Comparison of ENCODE assay signal across 8 cellular contexts in the genomic region with DNA sequence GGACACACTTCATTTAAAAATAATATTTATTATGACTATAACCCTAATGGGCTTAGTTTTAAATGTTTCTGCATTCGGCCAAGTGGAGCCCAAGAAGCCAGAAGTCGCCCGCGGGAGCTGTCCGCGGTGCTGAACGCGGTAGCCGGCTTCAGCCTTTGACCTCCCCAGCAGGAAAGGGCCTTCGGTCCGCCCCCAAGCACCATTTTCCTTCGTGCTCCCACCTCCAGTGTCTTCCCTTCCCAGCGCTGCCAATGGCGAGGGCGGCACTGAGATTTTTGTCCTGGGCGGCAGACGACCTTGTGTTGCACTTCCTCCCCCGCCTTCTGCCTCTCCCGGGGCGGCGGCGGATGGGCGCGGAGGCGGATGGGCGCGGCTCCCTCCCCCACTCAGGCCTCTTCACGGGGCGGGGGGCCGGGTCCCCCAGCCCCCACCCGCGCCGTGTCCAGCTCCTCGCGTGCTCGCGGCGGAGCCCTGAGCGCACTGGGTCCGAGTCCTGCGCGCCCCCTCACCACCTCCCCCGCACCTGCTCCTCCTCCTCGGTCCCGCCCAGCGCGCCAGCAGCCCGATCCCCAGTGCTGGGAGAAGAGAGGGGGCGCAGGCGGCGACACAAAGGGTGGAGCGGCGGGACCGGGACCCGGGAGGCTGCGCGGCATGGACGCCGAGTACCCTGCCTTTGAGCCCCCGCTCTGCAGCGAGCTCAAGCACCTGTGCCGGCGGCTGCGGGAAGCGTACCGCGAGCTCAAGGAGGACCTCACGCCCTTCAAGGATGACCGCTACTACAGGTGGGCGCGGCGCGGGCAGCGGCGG. TPM values are rescaled to one million over a fixed set of nuclear protein-coding genes. Genes with fewer than 3 reads are reported as not detected.
DNase-seq lines count a peak whose midpoint lies in the region; ATAC-seq and TF ChIP-seq lines count a peak whose summit lies in the region.

No MANE protein-coding gene starts in this region.

- H3K9me3 ChIP-seq in MG63 (no peaks in the 10 kb centered on the region), adrenal gland (replicated peaks in 1 of 3) (no peaks in the 10 kb centered on the region), heart left ventricle (no peaks in the 10 kb centered on the region), prostate gland (no peaks in the 10 kb centered on the region), uterus (no peaks in the 10 kb centered on the region)

- H3K4me3 ChIP-seq in MG63 (peak overlapping the region; percentile 57), adrenal gland (peak overlapping the region in 2 of 4 donors; percentile 30 to 70), heart left ventricle (peak overlapping the region; percentile 49 to 69 (median 61)), prostate gland (peak overlapping the region; percentile 35 to 44), uterus (peak overlapping the region; percentile 22 to 32)

- intact Hi-C loops in adrenal gland (cut with DNase I) (no loop called here), heart left ventricle (cut with DNase I) (no loop called here), prostate gland (cut with DNase I) (no loop called here), uterus (cut with DNase I; ENCODE audit: low total_unique reads) (no loop called here)

- peak; percentile 57 to 81 (median 78) for ATAC-seq in heart left ventricle
- no peak for ATAC-seq in GM19455 (IDR thresholded peaks at IDR 0.05; ENCODE audit: unreplicated experiment)

- no peak for TF ChIP-seq CTCF in adrenal gland (IDR thresholded peaks at IDR 0.05)
- no peak for TF ChIP-seq CTCF in heart left ventricle (IDR thresholded peaks at IDR 0.05)
- TF ChIP-seq CTCF in prostate gland (IDR thresholded peaks at IDR 0.05), result no peak
- TF ChIP-seq CTCF in uterus (IDR thresholded peaks at IDR 0.05), result no peak

- H3K27me3 ChIP-seq in MG63, result no peaks in the 10 kb centered on the region
- no peaks in the 10 kb centered on the region for H3K27me3 ChIP-seq in adrenal gland
- H3K27me3 ChIP-seq in heart left ventricle, result peaks cover 0 to 35% (median 0%) of the 10 kb centered on the region in 9 donors
- no peaks in the 10 kb centered on the region for H3K27me3 ChIP-seq in prostate gland (replicated peaks; ENCODE audit: insufficient read depth)
- peaks cover 0 to 8% of the 10 kb centered on the region in 2 donors for H3K27me3 ChIP-seq in uterus

- no peaks in the 10 kb centered on the region for H3K36me3 ChIP-seq in MG63
- H3K36me3 ChIP-seq in adrenal gland (replicated peaks in 1 of 2), result no peaks in the 10 kb centered on the region
- no peaks in the 10 kb centered on the region for H3K36me3 ChIP-seq in heart left ventricle
- no peaks in the 10 kb centered on the region for H3K36me3 ChIP-seq in prostate gland
- no peaks in the 10 kb centered on the region for H3K36me3 ChIP-seq in uterus

- H3K27ac ChIP-seq in adrenal gland (peak overlapping the region in 1 of 5 donors; percentile 51), heart left ventricle (peak overlapping the region in 1 of 12 donors; percentile 51), prostate gland (no peak overlapping the region), uterus (no peak overlapping the region)

- TF ChIP-seq POLR2A in adrenal gland (IDR thresholded peaks at IDR 0.05) (no peak), heart left ventricle (IDR thresholded peaks at IDR 0.05) (no peak), prostate gland (IDR thresholded peaks at IDR 0.05) (no peak), uterus (IDR thresholded peaks at IDR 0.05) (no peak)

- peaks cover 5 to 11% of the 10 kb centered on the region in 2 donors for H3K4me1 ChIP-seq in adrenal gland (replicated peaks in 1 of 2)
- H3K4me1 ChIP-seq in heart left ventricle, result peaks cover 0 to 18% (median 6%) of the 10 kb centered on the region in 12 donors
- H3K4me1 ChIP-seq in prostate gland (replicated peaks), result no peaks in the 10 kb centered on the region
- peaks cover 0 to 14% of the 10 kb centered on the region in 2 donors for H3K4me1 ChIP-seq in uterus

- DNase-seq in EH (ENCODE audit: low read depth) (peak; percentile 75), MG63 (peak; percentile 79), T-helper 1 cell (peak; percentile 51 to 69 (median 63)), adrenal gland (peak; percentile 68 to 84 (median 81)), heart left ventricle (peak; percentile 64 to 81 (median 73)), prostate gland (ENCODE audit: low spot score) (peak; percentile 16), uterus (peak; percentile 44 to 55)

- WGBS in adrenal gland, 4 donors, result 1 to 4% (median 1%) methylated on average over 8 to 75 of the region's 75 CpGs
- WGBS in heart left ventricle, 4 donors, result 1 to 2% (median 1%) methylated on average over 32 to 75 of the region's 75 CpGs
- under 1% methylated on average over 56 of the region's 75 CpGs for WGBS in prostate gland

RNA-seq across cellular contexts. Expression of a gene that starts 23.6 kb away (rescaled TPM):
- 19.9 and 20.6 TPM in 2 replicates for total RNA-seq in MG63 (2014; rRNA removed; shearing (Covaris generic); ENCODE audit: low replicate concordance)
- total RNA-seq in adrenal gland (10 to 100 TPM; 12.9 to 24.0 (median 20.5) TPM), heart left ventricle (10 to 100 TPM in 5 of 9 donors, 1 to 10 TPM in 4; 7.1 to 14.3 (median 10.1) TPM), prostate gland (10 to 100 TPM; 26.0 to 67.9 TPM), uterus (10 to 100 TPM; 17.6 to 36.6 (median 28.8) TPM)
- polyA plus RNA-seq in adrenal gland (10 to 100 TPM in 2 of 3 donors, 1 to 10 TPM in 1; 8.8 to 23.3 (median 14.0) TPM), heart left ventricle (10 to 100 TPM in 1 of 2 donors, 1 to 10 TPM in 1; 4.3 to 11.4 TPM)

Comparison
In these comparisons a context has a peak if more than half of its experiments do, and no peak if none do; other contexts are left out.
1. DNase-seq: peak in every context shown above with its lines; median percentile 81 in adrenal gland; 79 in MG63; 75 in EH; 73 in heart left ventricle; 63 in T-helper 1 cell; 50 in uterus; 16 in prostate gland.